ENCODE assay signal across 10 cellular contexts in the genomic region with DNA sequence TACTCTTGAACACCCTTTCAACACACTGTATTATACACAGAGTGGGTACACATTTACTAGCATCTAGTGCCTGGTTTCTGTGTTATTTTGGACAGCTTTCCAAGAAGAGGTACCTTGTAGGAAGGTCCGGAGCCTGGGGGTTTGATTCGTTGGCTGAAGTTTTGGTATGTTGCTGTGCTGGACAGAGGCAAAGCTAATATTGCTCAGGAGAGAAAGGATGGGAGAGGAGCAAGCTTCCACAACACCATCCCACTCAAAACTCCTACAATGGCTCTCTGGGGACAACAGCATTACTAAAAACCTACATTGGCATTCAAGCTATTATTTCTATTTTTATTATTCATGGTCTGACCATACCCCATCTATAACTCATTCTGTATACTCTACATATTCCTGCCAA. TPM values are rescaled to one million over a fixed set of nuclear protein-coding genes. Genes with fewer than 3 reads are reported as not detected.
DNase-seq lines count a peak whose midpoint lies in the region; ATAC-seq and TF ChIP-seq lines count a peak whose summit lies in the region.
"Had no signal": no experiment of that assay in that cellular context is flagged by ENCODE, and none has a peak within 500 bp of the region (broad histone marks: within the 10 kb centered on the region; RNA-seq: fewer than 3 reads in every experiment).

No MANE protein-coding gene starts in this region.

- TF ChIP-seq POLR2A in GM19099 (IDR thresholded peaks at IDR 0.05; ENCODE audit: extremely low read depth, insufficient read length, low read depth) (peak; percentile 12), esophagus squamous epithelium (IDR thresholded peaks at IDR 0.05) (no peak)

- peak overlapping the region; percentile 87 for H3K4me2 ChIP-seq in skeletal muscle satellite cell (ENCODE audit: low read length)

- no peaks in the 10 kb centered on the region for H3K27me3 ChIP-seq in esophagus squamous epithelium
- peaks cover 5% of the 10 kb centered on the region for H3K27me3 ChIP-seq in skeletal muscle satellite cell (ENCODE audit: control insufficient read depth, insufficient read depth, low read length)

- 47 to 59% methylated on average over 2 of the region's 2 CpGs for WGBS in esophagus squamous epithelium, 2 donors

- TF ChIP-seq CTCF in VCaP (conservative IDR thresholded peaks at IDR 0.05) (no peak), esophagus squamous epithelium (IDR thresholded peaks at IDR 0.05) (no peak)

- intact Hi-C loops in esophagus squamous epithelium (cut with DNase I) = no loop called here

- H3K36me3 ChIP-seq in esophagus squamous epithelium (no peaks in the 10 kb centered on the region), skeletal muscle satellite cell (ENCODE audit: insufficient read depth, low read length) (no peaks in the 10 kb centered on the region)

- peaks cover 15 to 57% (median 26%) of the 10 kb centered on the region in 3 donors for H3K4me1 ChIP-seq in esophagus squamous epithelium
- peaks cover 17% of the 10 kb centered on the region for H3K4me1 ChIP-seq in skeletal muscle satellite cell (ENCODE audit: control insufficient read depth, insufficient read depth, low read length)

- no peak overlapping the region for H3K9ac ChIP-seq in skeletal muscle satellite cell (ENCODE audit: low read depth, low read length)

- H3K4me3 ChIP-seq in esophagus squamous epithelium (peak overlapping the region in 1 of 4 donors; percentile 71), skeletal muscle satellite cell (ENCODE audit: low read length) (no peak overlapping the region)

- ATAC-seq in HG03095 (IDR thresholded peaks at IDR 0.05; ENCODE audit: unreplicated experiment) = no peak
- ATAC-seq in GM18867 (IDR thresholded peaks at IDR 0.05; ENCODE audit: unreplicated experiment) = no peak
- ATAC-seq in GM21737 (IDR thresholded peaks at IDR 0.05; ENCODE audit: unreplicated experiment) = no peak

- peak overlapping the region; percentile 96 for H3K27ac ChIP-seq in VCaP
- H3K27ac ChIP-seq in esophagus squamous epithelium = peak overlapping the region; percentile 83 to 96 (median 90)

- DNase-seq in esophagus squamous epithelium (lab: John Stamatoyannopoulos, UW) (no peak), kidney glomerular epithelial cell (lab: John Stamatoyannopoulos, UW) (no peak)
- DNase-seq: GF-D8 had no signal

- H3K9me3 ChIP-seq in esophagus squamous epithelium (no peaks in the 10 kb centered on the region), skeletal muscle satellite cell (replicated peaks; ENCODE audit: low read length) (no peaks in the 10 kb centered on the region)

RNA-seq across cellular contexts. Expression of a gene that starts 1.1 kb away (rescaled TPM):
- 10 to 100 TPM; 11.0 to 15.0 (median 12.9) TPM for total RNA-seq in esophagus squamous epithelium
- total RNA-seq in skeletal muscle satellite cell (2012; rRNA removed) = 11.4 and 11.9 TPM in 2 replicates

RNA-seq across cellular contexts. Expression of a gene that starts 12.8 kb away (rescaled TPM):
- total RNA-seq in esophagus squamous epithelium = 1 to 10 TPM; 3.4 to 9.0 (median 4.8) TPM
- total RNA-seq in skeletal muscle satellite cell (2012; rRNA removed) = 6.8 and 8.4 TPM in 2 replicates

RNA-seq across cellular contexts. Expression of a gene that starts 57.2 kb away (rescaled TPM):
- total RNA-seq in esophagus squamous epithelium = under 1 TPM in 1 of 4 donors, not detected in 3; 0.38 TPM
- not detected in 2 replicates for total RNA-seq in skeletal muscle satellite cell (2012; rRNA removed)
- total RNA-seq: RPMI7951 had no signal
